ENCODE assay signal across 23 cellular contexts in the genomic region with DNA sequence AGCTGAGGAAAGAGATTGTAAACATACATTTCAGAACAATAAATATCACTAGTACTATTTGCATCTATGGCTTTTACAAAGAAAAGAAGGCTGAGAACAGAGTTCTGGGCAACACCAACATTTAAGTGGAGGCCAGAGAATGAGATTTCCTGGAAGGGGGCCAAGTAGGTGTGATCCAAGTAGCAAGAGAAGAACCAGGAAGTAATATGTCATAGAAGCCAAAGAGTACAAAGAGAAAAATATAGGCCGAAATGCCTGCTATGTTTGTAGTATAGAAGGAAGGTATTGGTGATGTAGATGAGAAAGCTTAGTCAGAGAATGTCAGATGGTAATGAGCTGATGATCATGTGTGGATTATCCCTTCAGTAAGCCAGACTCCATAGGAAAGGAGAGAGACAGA.
DNase-seq lines count a peak whose midpoint lies in the region; ATAC-seq and TF ChIP-seq lines count a peak whose summit lies in the region.
"Had no signal": no experiment of that assay in that cellular context is flagged by ENCODE, and none has a peak within 500 bp of the region (broad histone marks: within the 10 kb centered on the region; RNA-seq: fewer than 3 reads in every experiment).

No MANE protein-coding gene starts in this region.

- intact Hi-C loops in CD4-positive, alpha-beta memory T cell (cut with micrococcal nuclease) = no loop called here
- intact Hi-C loops in esophagus squamous epithelium (cut with DNase I) = no loop called here

- no peak overlapping the region for H3K27ac Mint-ChIP-seq in CD4-positive, alpha-beta memory T cell
- H3K27ac Mint-ChIP-seq: activated naive CD8-positive, alpha-beta T cell treated with anti-CD3 and anti-CD28 coated beads, Interleukin-2, amount 50 U/mL, for 24 hours; activated T-helper 17 cell treated with anti-CD3 and anti-CD28 coated beads, Interleukin-2, amount 50 U/mL, for 72 hours; brain; stimulated activated naive CD8-positive, alpha-beta T cell treated with anti-CD3 and anti-CD28 coated beads, Interleukin-15, Interleukin-2, amounts not matched to agents 100 ng/mL and 50 ng/mL, for 24 hours had no signal

- TF ChIP-seq POLR2A in esophagus squamous epithelium (IDR thresholded peaks at IDR 0.05) = no peak

- no peaks in the 10 kb centered on the region for H3K9me3 Mint-ChIP-seq in CD4-positive, alpha-beta memory T cell
- H3K9me3 Mint-ChIP-seq: activated naive CD8-positive, alpha-beta T cell treated with anti-CD3 and anti-CD28 coated beads, Interleukin-2, amount 50 U/mL, for 24 hours; activated T-helper 17 cell treated with anti-CD3 and anti-CD28 coated beads, Interleukin-2, amount 50 U/mL, for 72 hours; brain; stimulated activated naive CD8-positive, alpha-beta T cell treated with anti-CD3 and anti-CD28 coated beads, Interleukin-15, Interleukin-2, amounts not matched to agents 100 ng/mL and 50 ng/mL, for 24 hours had no signal

- no peaks in the 10 kb centered on the region for H3K27me3 ChIP-seq in CD4-positive, alpha-beta memory T cell (ENCODE audit: insufficient read depth, low read length)
- no peaks in the 10 kb centered on the region for H3K27me3 ChIP-seq in esophagus squamous epithelium
- H3K27me3 ChIP-seq: spleen, upper lobe of right lung had no signal

- no peaks in the 10 kb centered on the region for H3K36me3 ChIP-seq in CD4-positive, alpha-beta memory T cell (ENCODE audit: insufficient read depth, low read length)
- H3K36me3 ChIP-seq in esophagus squamous epithelium = no peaks in the 10 kb centered on the region
- H3K36me3 ChIP-seq: spleen, upper lobe of right lung had no signal

- H3K27me3 Mint-ChIP-seq in CD4-positive, alpha-beta memory T cell = peaks cover 0 to 1% of the 10 kb centered on the region in 2 donors
- H3K27me3 Mint-ChIP-seq: activated naive CD8-positive, alpha-beta T cell treated with anti-CD3 and anti-CD28 coated beads, Interleukin-2, amount 50 U/mL, for 24 hours; brain; stimulated activated naive CD8-positive, alpha-beta T cell treated with anti-CD3 and anti-CD28 coated beads, Interleukin-15, Interleukin-2, amounts not matched to agents 100 ng/mL and 50 ng/mL, for 24 hours had no signal

- H3K4me3 Mint-ChIP-seq in CD4-positive, alpha-beta memory T cell = no peak overlapping the region
- H3K4me3 Mint-ChIP-seq: activated naive CD8-positive, alpha-beta T cell treated with anti-CD3 and anti-CD28 coated beads, Interleukin-2, amount 50 U/mL, for 24 hours; activated T-helper 17 cell treated with anti-CD3 and anti-CD28 coated beads, Interleukin-2, amount 50 U/mL, for 72 hours; brain; stimulated activated naive CD8-positive, alpha-beta T cell treated with anti-CD3 and anti-CD28 coated beads, Interleukin-15, Interleukin-2, amounts not matched to agents 100 ng/mL and 50 ng/mL, for 24 hours had no signal

- no peaks in the 10 kb centered on the region for H3K9me3 ChIP-seq in CD4-positive, alpha-beta memory T cell (ENCODE audit: control insufficient read depth in 1 of 2, low read length in 2 of 2)
- H3K9me3 ChIP-seq in esophagus squamous epithelium = no peaks in the 10 kb centered on the region
- H3K9me3 ChIP-seq: spleen, upper lobe of right lung had no signal

- H3K36me3 Mint-ChIP-seq in CD4-positive, alpha-beta memory T cell = no peaks in the 10 kb centered on the region
- H3K36me3 Mint-ChIP-seq: brain had no signal

- WGBS in esophagus squamous epithelium, 2 donors = 37 to 58% methylated on average over 1 of the region's 1 CpG

- DNase-seq in CD4-positive, alpha-beta memory T cell = peak in 3 of 5 donors; percentile 3 to 20 (median 14)
- DNase-seq in DMS53 (lab: John Stamatoyannopoulos, UW) (peak; percentile 59), NCI-H345 (lab: John Stamatoyannopoulos, UW) (peak; percentile 43), esophagus squamous epithelium (lab: John Stamatoyannopoulos, UW) (no peak), NOMO-1 treated with dmso at 0.1 percent for 144 hours (lab: John Stamatoyannopoulos, UW; ENCODE audit: unreplicated experiment) (no peak), OCI-M2 (lab: John Stamatoyannopoulos, UW; ENCODE audit: unreplicated experiment) (no peak)
- DNase-seq: activated CD4-positive, alpha-beta T cell treated with anti-CD3 and anti-CD28 coated beads for 4 hours; activated naive CD8-positive, alpha-beta T cell treated with anti-CD3 and anti-CD28 coated beads, Interleukin-2, amount 50 U/mL, for 24 hours; cortex of kidney; foreskin melanocyte; islet precursor cell; NCI-H1436 treated with DMSO at 0.1 percent for 48 hours; NCI-H446 treated with DMSO at 0.1 percent for 48 hours; nucleus accumbens; SHP77; spleen; stimulated activated CD4-positive, alpha-beta T cell treated with anti-CD3 and anti-CD28 coated beads, Interleukin-4, amount 100 ng/mL, for 24 hours; SW 1271; upper lobe of right lung had no signal

- POLR2A ChIA-PET in CD4-positive, alpha-beta memory T cell (lab: Charles Lee; ENCODE audit: partially characterized antibody) = no interaction called here

- no peak for ATAC-seq in HG02938 (IDR thresholded peaks at IDR 0.05; ENCODE audit: unreplicated experiment)
- ATAC-seq: activated naive CD8-positive, alpha-beta T cell treated with anti-CD3 and anti-CD28 coated beads, Interleukin-2, amount 50 U/mL, for 24 hours; activated T-helper 17 cell treated with anti-CD3 and anti-CD28 coated beads, Interleukin-2, amount 50 U/mL, for 72 hours; upper lobe of right lung had no signal

- no peak overlapping the region for H3K27ac ChIP-seq in CD4-positive, alpha-beta memory T cell (ENCODE audit: low read depth, low read length)
- H3K27ac ChIP-seq in esophagus squamous epithelium = peak overlapping the region; percentile 50 to 93 (median 88)
- H3K27ac ChIP-seq: spleen, upper lobe of right lung had no signal

- no peaks in the 10 kb centered on the region for H3K4me1 ChIP-seq in CD4-positive, alpha-beta memory T cell (ENCODE audit: insufficient read depth, low read length)
- peaks cover 4 to 56% (median 8%) of the 10 kb centered on the region in 3 donors for H3K4me1 ChIP-seq in esophagus squamous epithelium
- H3K4me1 ChIP-seq: spleen, upper lobe of right lung had no signal

- no peaks in the 10 kb centered on the region for H3K4me1 Mint-ChIP-seq in CD4-positive, alpha-beta memory T cell
- H3K4me1 Mint-ChIP-seq: activated T-helper 17 cell treated with anti-CD3 and anti-CD28 coated beads, Interleukin-2, amount 50 U/mL, for 72 hours; brain had no signal

- no peak for TF ChIP-seq CTCF in esophagus squamous epithelium (IDR thresholded peaks at IDR 0.05)

- CTCF ChIA-PET in CD4-positive, alpha-beta memory T cell (lab: Charles Lee; ENCODE audit: partially characterized antibody) = interaction anchor here (1.1 to 2.0 kb wide), 3 partner anchors 8 to 306 kb away, joined by 3 to 9 read pairs (median 4); no protein-coding TSS in a partner anchor

- no peak overlapping the region for H3K4me3 ChIP-seq in CD4-positive, alpha-beta memory T cell (ENCODE audit: low read length in 2 of 2)
- H3K4me3 ChIP-seq in esophagus squamous epithelium = no peak overlapping the region
- H3K4me3 ChIP-seq: spleen, upper lobe of right lung had no signal

Comparison
In these comparisons a context has a peak if more than half of its experiments do, and no peak if none do; other contexts are left out.
1. DNase-seq: peak in CD4-positive, alpha-beta memory T cell (3 of 5), DMS53 (single experiment) and NCI-H345 (single experiment); none in esophagus squamous epithelium (single experiment), NOMO-1 treated with dmso at 0.1 percent for 144 hours (single experiment) and OCI-M2 (single experiment).